In genomic region chr5:137320056-137321045, GRCh38 we compare ENCODE assay signal across 10 cellular contexts.
DNase-seq lines count a peak whose midpoint lies in the region; ATAC-seq and TF ChIP-seq lines count a peak whose summit lies in the region.
"Had no signal": no experiment of that assay in that cellular context is flagged by ENCODE, and none has a peak within 500 bp of the region (broad histone marks: within the 10 kb centered on the region; RNA-seq: fewer than 3 reads in every experiment).

No MANE protein-coding gene starts in this region.

- ATAC-seq in HG02798 (IDR thresholded peaks at IDR 0.05; ENCODE audit: poor library complexity, unreplicated experiment), result peak; percentile 62
- ATAC-seq in GM21786 (IDR thresholded peaks at IDR 0.05; ENCODE audit: unreplicated experiment), result no peak

- H3K27ac ChIP-seq in hepatocyte (no peak overlapping the region), spleen (no peak overlapping the region)
- H3K27ac ChIP-seq: BLaER1 had no signal

- no peak overlapping the region for H2AFZ ChIP-seq in hepatocyte

- H3K4me3 ChIP-seq in hepatocyte (no peak overlapping the region), spleen (no peak overlapping the region)
- H3K4me3 ChIP-seq: BLaER1 had no signal

- TF ChIP-seq POLR2A in spleen (IDR thresholded peaks at IDR 0.05), result no peak

- no peak overlapping the region for H3K4me2 ChIP-seq in hepatocyte
- H3K4me2 ChIP-seq: BLaER1 had no signal

- no peaks in the 10 kb centered on the region for H3K9me2 ChIP-seq in hepatocyte (replicated peaks; ENCODE audit: insufficient read depth)

- DNase-seq in NCI-H1417 (lab: John Stamatoyannopoulos, UW), result peak; percentile 28 to 72 (median 69)
- DNase-seq in NCI-H1417 treated with DMSO at 0.1 percent for 48 hours (lab: John Stamatoyannopoulos, UW), result no peak
- DNase-seq in NCI-H526 (lab: John Stamatoyannopoulos, UW), result peak; percentile 38 to 63
- peak; percentile 35 for DNase-seq in amniotic epithelial cell (ENCODE audit: low read depth)
- DNase-seq in hepatocyte (ENCODE audit: low spot score), result peak; percentile 71
- no peak for DNase-seq in spleen
- DNase-seq: activated naive CD8-positive, alpha-beta T cell treated with anti-CD3 and anti-CD28 coated beads, Interleukin-2, amount 10 ng/mL, durations not matched to agents 7 days and 5 days had no signal

- H3K4me1 ChIP-seq in hepatocyte (ENCODE audit: insufficient read depth), result no peaks in the 10 kb centered on the region
- no peaks in the 10 kb centered on the region for H3K4me1 ChIP-seq in spleen
- H3K4me1 ChIP-seq: BLaER1 had no signal

- no peaks in the 10 kb centered on the region for H3K79me2 ChIP-seq in hepatocyte

- H3K27me3 ChIP-seq in hepatocyte (peaks cover 9% of the 10 kb centered on the region), spleen (replicated peaks in 1 of 7) (peaks cover 0 to 20% (median 0%) of the 10 kb centered on the region in 7 donors)
- H3K27me3 ChIP-seq: BLaER1 had no signal

- TF ChIP-seq CTCF in hepatocyte (IDR thresholded peaks at IDR 0.05; ENCODE audit: poor library complexity) (peak; percentile 75), spleen (IDR thresholded peaks at IDR 0.05 in 8 of 11, conservative IDR thresholded peaks at IDR 0.05 in 3 of 11) (peak; percentile 13 to 77 (median 61))

- 2% methylated on average over 3 of the region's 3 CpGs for WGBS in hepatocyte (ENCODE audit: low lambda C conversion rate, missing lambda C conversion rate)
- WGBS in spleen, 5 donors, result 2 to 9% (median 3%) methylated on average over 3 of the region's 3 CpGs

- H3K9me3 ChIP-seq in hepatocyte (ENCODE audit: low read depth) (no peaks in the 10 kb centered on the region), spleen (peaks cover 0 to 3% (median 0%) of the 10 kb centered on the region in 8 donors)

- H4K20me1 ChIP-seq in hepatocyte (ENCODE audit: insufficient read depth, poor library complexity, severe bottlenecking), result no peaks in the 10 kb centered on the region
- H4K20me1 ChIP-seq: BLaER1 had no signal

- intact Hi-C loops in spleen (cut with DNase I; ENCODE audit: low total_unique reads), result loop anchor here (5.0 kb wide), 1 partner anchor 177 kb away; the partner anchor contains the start of gene SPOCK1

- no peaks in the 10 kb centered on the region for H3K36me3 ChIP-seq in hepatocyte (replicated peaks; ENCODE audit: insufficient read depth, low read depth)
- H3K36me3 ChIP-seq in spleen, result no peaks in the 10 kb centered on the region
- H3K36me3 ChIP-seq: BLaER1 had no signal

Comparison
In these comparisons a context has a peak if more than half of its experiments do, and no peak if none do; other contexts are left out.
1. DNase-seq: peak in NCI-H1417 (3 of 3), NCI-H526 (2 of 2), amniotic epithelial cell (single experiment) and hepatocyte (single experiment); none in NCI-H1417 treated with DMSO at 0.1 percent for 48 hours (single experiment) and spleen (single experiment).